ENCODE assay signal across 27 cellular contexts in the genomic region with DNA sequence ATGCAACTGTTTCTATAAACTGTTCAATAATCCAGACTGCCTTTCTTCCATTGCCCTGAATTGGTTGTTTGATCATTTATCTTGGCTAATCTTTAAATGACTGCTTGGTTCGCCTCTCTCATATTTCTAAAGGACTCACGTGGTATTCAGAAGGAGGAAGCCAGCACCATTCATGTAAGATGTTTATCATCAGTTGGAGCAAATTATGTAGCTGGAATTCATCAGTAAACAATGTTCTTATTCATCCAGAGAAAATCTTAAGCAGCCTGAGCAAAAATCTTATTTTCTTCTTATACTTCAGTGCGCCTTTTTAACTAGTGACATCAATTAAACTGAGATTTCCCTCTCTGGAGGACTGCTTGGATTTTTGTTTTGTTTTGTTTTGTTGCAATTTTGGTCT.
"Had no signal": no experiment of that assay in that cellular context is flagged by ENCODE, and none has a peak within 500 bp of the region (broad histone marks: within the 10 kb centered on the region; RNA-seq: fewer than 3 reads in every experiment).

No MANE protein-coding gene starts in this region.

- H3K4me1 ChIP-seq: gastroesophageal sphincter, right lobe of liver, testis, transverse colon had no signal

- FAIRE-seq: keratinocyte had no signal

- ATAC-seq: gastroesophageal sphincter; left colon; right lobe of liver; stimulated activated naive CD8-positive, alpha-beta T cell treated with anti-CD3 and anti-CD28 coated beads, Interleukin-15, Interleukin-2, amounts not matched to agents 100 U/mL and 50 U/mL, for 24 hours had no signal

- H3K9me3 Mint-ChIP-seq: dendritic cell treated with granulocyte-macrophage colony-stimulating factor and Interleukin-4, amounts not matched to agents 40 ng/mL and 50 ng/mL, for 4 days had no signal

- H3K4me1 Mint-ChIP-seq: activated naive CD8-positive, alpha-beta T cell treated with anti-CD3 and anti-CD28 coated beads for 36 hours; naive B cell had no signal

- H3K27ac Mint-ChIP-seq: activated naive CD4-positive, alpha-beta T cell treated with anti-CD3 and anti-CD28 coated beads for 36 hours; activated naive CD8-positive, alpha-beta T cell treated with anti-CD3 and anti-CD28 coated beads for 36 hours; activated T-helper 1 cell treated with anti-CD3 and anti-CD28 coated beads, Interleukin-12 subunit alpha, Interleukin-12 subunit beta, Interleukin-2, Interleukin-4 antibody, amounts not matched to agents 30 ng/mL and 10 ng/mL and 1 ng/mL, durations not matched to agents 14 hours and 24 hours and 36 hours; dendritic cell treated with granulocyte-macrophage colony-stimulating factor and Interleukin-4, amounts not matched to agents 40 ng/mL and 50 ng/mL, for 4 days; endodermal cell; mesothelial cell of epicardium; naive B cell; nephron progenitor cell had no signal

- H3K4me3 Mint-ChIP-seq: activated naive CD4-positive, alpha-beta T cell treated with anti-CD3 and anti-CD28 coated beads for 36 hours; activated naive CD8-positive, alpha-beta T cell treated with anti-CD3 and anti-CD28 coated beads for 36 hours; activated T-helper 1 cell treated with anti-CD3 and anti-CD28 coated beads, Interleukin-12 subunit alpha, Interleukin-12 subunit beta, Interleukin-2, Interleukin-4 antibody, amounts not matched to agents 30 ng/mL and 10 ng/mL and 1 ng/mL, durations not matched to agents 14 hours and 24 hours and 36 hours; dendritic cell treated with granulocyte-macrophage colony-stimulating factor and Interleukin-4, amounts not matched to agents 40 ng/mL and 50 ng/mL, for 4 days; endodermal cell; mesothelial cell of epicardium; naive B cell; nephron progenitor cell had no signal

- H3K36me3 ChIP-seq: esophagus muscularis mucosa, gastroesophageal sphincter, neutrophil, right lobe of liver, transverse colon had no signal

- H3K4me3 ChIP-seq: esophagus muscularis mucosa, gastroesophageal sphincter, hepatocyte, right lobe of liver, skin epidermis, testis, transverse colon had no signal

- H3K27ac ChIP-seq: esophagus muscularis mucosa, gastroesophageal sphincter, hepatocyte, neutrophil, right lobe of liver, testis, transverse colon, VCaP had no signal

- H3K27me3 Mint-ChIP-seq: activated naive CD8-positive, alpha-beta T cell treated with anti-CD3 and anti-CD28 coated beads for 36 hours; dendritic cell treated with granulocyte-macrophage colony-stimulating factor and Interleukin-4, amounts not matched to agents 40 ng/mL and 50 ng/mL, for 4 days; naive B cell had no signal

- DNase-seq: activated CD4-positive, alpha-beta T cell treated with anti-CD3 and anti-CD28 coated beads for 4 hours; activated CD4-positive, alpha-beta T cell treated with anti-CD3 and anti-CD28 coated beads, Interleukin-2, amount 50 U/mL, for 4 hours; activated effector memory CD4-positive, alpha-beta T cell treated with anti-CD3 and anti-CD28 coated beads, Interleukin-2, amount 50 U/mL, for 16 hours; activated naive CD4-positive, alpha-beta T cell treated with anti-CD3 and anti-CD28 coated beads for 36 hours; activated naive CD8-positive, alpha-beta T cell treated with anti-CD3 and anti-CD28 coated beads for 36 hours; activated T-cell treated with anti-CD3 and anti-CD28 coated beads for 4 hours; central memory CD4-positive, alpha-beta T cell; endodermal cell; left colon; naive B cell; nephron progenitor cell; right lobe of liver; stimulated activated CD4-positive, alpha-beta T cell treated with anti-CD3 and anti-CD28 coated beads, Interleukin-12 subunit alpha, Interleukin-12 subunit beta, amount 100 ng/mL, for 4 hours; stimulated activated CD4-positive, alpha-beta T cell treated with anti-CD3 and anti-CD28 coated beads, Interleukin-4, amount 100 ng/mL, for 1 hour; stimulated activated naive CD8-positive, alpha-beta T cell treated with anti-CD3 and anti-CD28 coated beads, Interleukin-15, Interleukin-2, amounts not matched to agents 100 U/mL and 50 U/mL, for 24 hours; testis; transverse colon had no signal

- H3K36me3 Mint-ChIP-seq: activated naive CD8-positive, alpha-beta T cell treated with anti-CD3 and anti-CD28 coated beads for 36 hours; mesothelial cell of epicardium; naive B cell had no signal

- H3K9me3 ChIP-seq: neutrophil, right lobe of liver, testis, transverse colon had no signal

- H3K27me3 ChIP-seq: esophagus muscularis mucosa, gastroesophageal sphincter, hepatocyte, neutrophil, right lobe of liver, testis, transverse colon had no signal
